ENCODE assay signal across 8 cellular contexts in the genomic region with DNA sequence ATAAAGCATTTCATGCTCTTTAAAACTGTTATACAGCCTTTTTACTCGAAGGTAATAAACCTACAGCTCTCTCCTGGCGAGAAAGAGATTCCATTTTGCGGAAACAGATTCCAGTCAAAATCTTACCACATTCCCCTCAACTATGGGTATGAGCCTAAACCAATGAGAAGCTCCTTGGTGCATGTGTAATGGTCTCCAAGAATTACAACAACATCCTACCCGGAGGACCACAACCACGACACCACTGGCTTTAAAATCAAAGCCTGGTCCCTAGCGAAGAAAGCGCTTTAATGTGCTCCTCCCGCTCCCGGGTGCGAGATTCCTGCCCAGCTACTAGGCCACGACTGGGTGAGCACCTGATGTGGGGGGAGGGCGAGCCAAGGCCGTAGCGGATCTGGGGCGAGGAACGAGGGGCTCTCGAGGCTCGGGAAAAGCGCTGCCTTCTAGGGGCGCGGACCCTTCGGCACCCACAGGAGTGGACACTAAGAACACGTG. TPM values are rescaled to one million over a fixed set of nuclear protein-coding genes. Genes with fewer than 3 reads are reported as not detected.
A peak's percentile ranks its signal among the peaks of the same experiment; 100 is the strongest.
DNase-seq lines count a peak whose midpoint lies in the region; ATAC-seq, FAIRE-seq and TF ChIP-seq lines count a peak whose summit lies in the region.

No MANE protein-coding gene starts in this region.

- no peaks in the 10 kb centered on the region for H3K36me3 ChIP-seq in CD8-positive, alpha-beta memory T cell (ENCODE audit: insufficient read depth, low read length)
- H3K36me3 ChIP-seq in OCI-LY1 (ENCODE audit: insufficient read depth, low read length) (peaks cover 12% of the 10 kb centered on the region; the same call in 1 of the 2 replicates), GM12878 (ENCODE audit: control insufficient read depth in 2 of 2, insufficient read depth in 2 of 2, low read length in 1 of 2) (no peaks in the 10 kb centered on the region), iPS-20b (ENCODE audit: insufficient read depth, low read depth, low read length) (peaks cover 20% of the 10 kb centered on the region; the same call in 1 of the 2 replicates), small intestine (ENCODE audit: control insufficient read depth in 2 of 2, insufficient read depth in 2 of 2, low read length in 2 of 2) (no peaks in the 10 kb centered on the region)

- no peaks in the 10 kb centered on the region for H3K9me3 ChIP-seq in CD8-positive, alpha-beta memory T cell (ENCODE audit: low read length)
- no peaks in the 10 kb centered on the region for H3K9me3 ChIP-seq in OCI-LY1 (ENCODE audit: low read length)
- no peaks in the 10 kb centered on the region for H3K9me3 ChIP-seq in GM12878 (replicated peaks; ENCODE audit: control insufficient read depth, insufficient read depth, low read length)
- no peaks in the 10 kb centered on the region for H3K9me3 ChIP-seq in iPS-20b (ENCODE audit: insufficient read depth, low read depth, low read length)
- no peaks in the 10 kb centered on the region for H3K9me3 ChIP-seq in small intestine (ENCODE audit: control insufficient read depth, low read depth)

- CTCF ChIA-PET in CD8-positive, alpha-beta memory T cell (lab: Charles Lee): interaction anchor here (0.6 to 2.1 kb wide), 4 partner anchors 9 to 18 kb away, joined by 3 to 9 read pairs (median 4); a partner anchor contains a TSS
- CTCF ChIA-PET in GM12878 (lab: Yijun Ruan, JAX): interaction anchor here (0.5 to 3.2 kb wide), 17 partner anchors 13 to 502 kb away, joined by 3 to 22 read pairs (median 5); no protein-coding TSS in a partner anchor

- peak overlapping the region; percentile 95 to 99 (median 98) for H3K27ac Mint-ChIP-seq in CD8-positive, alpha-beta memory T cell

- TF ChIP-seq EP300 in GM12878 (IDR thresholded peaks at IDR 0.05; ENCODE audit: borderline replicate concordance in 1 of 2, control insufficient read depth in 1 of 2, low read depth in 2 of 2, low read length in 2 of 2): no peak

- peak in 2 of 5 donors; percentile 4 to 5 for DNase-seq in CD8-positive, alpha-beta memory T cell
- DNase-seq in GM12878 (ENCODE audit: low read depth, low spot score): no peak
- peak; percentile 33 for DNase-seq in small intestine
- no peak for DNase-seq in G401 (ENCODE audit: low spot score)

- in situ Hi-C loops in GM12878 (cut with MboI): no loop called here
- in situ Hi-C loops in G401 (cut with HindIII; ENCODE audit: low sequenced_read_pairs): no loop called here

- H3K9me3 Mint-ChIP-seq in CD8-positive, alpha-beta memory T cell: no peaks in the 10 kb centered on the region

- H3K27ac ChIP-seq in CD8-positive, alpha-beta memory T cell (ENCODE audit: low read depth, low read length): peak overlapping the region; percentile 59
- H3K27ac ChIP-seq in OCI-LY1 (ENCODE audit: low read depth, low read length, poor library complexity, severe bottlenecking): peak overlapping the region; percentile 71
- peak overlapping the region; percentile 46 for H3K27ac ChIP-seq in GM12878 (ENCODE audit: control insufficient read depth, insufficient read depth)
- peak overlapping the region; percentile 73 for H3K27ac ChIP-seq in iPS-20b (ENCODE audit: low read length)
- peak overlapping the region; percentile 89 to 97 for H3K27ac ChIP-seq in small intestine (ENCODE audit: low read depth in 1 of 2, low read length in 1 of 2)

- peaks cover 0 to 25% (median 3%) of the 10 kb centered on the region in 3 donors for H3K36me3 Mint-ChIP-seq in CD8-positive, alpha-beta memory T cell

- no TSS peak for BruUV-seq in GM12878 (replicated peaks; lab: Mats Ljungman, UMichigan)

- FAIRE-seq in GM12878 (lab: Jason Lieb, UNC) (no peak), small intestine (lab: Jason Lieb, UNC) (no peak)

- RAD21 ChIA-PET in GM12878 (lab: Charles Lee; ENCODE audit: unreplicated experiment): interaction anchor here (0.7 to 3.5 kb wide), 8 partner anchors 14 to 53 kb away, joined by 3 to 14 read pairs (median 4); a partner anchor contains a TSS

- no peaks in the 10 kb centered on the region for H3K27me3 ChIP-seq in CD8-positive, alpha-beta memory T cell (ENCODE audit: insufficient read depth, low read length, poor library complexity, severe bottlenecking)
- no peaks in the 10 kb centered on the region for H3K27me3 ChIP-seq in OCI-LY1 (ENCODE audit: insufficient read depth, low read length)
- H3K27me3 ChIP-seq in GM12878 (replicated peaks in 1 of 2; ENCODE audit: control insufficient read depth in 2 of 2, insufficient read depth in 2 of 2, low read length in 1 of 2): no peaks in the 10 kb centered on the region
- H3K27me3 ChIP-seq in iPS-20b (ENCODE audit: insufficient read depth, low read length): no peaks in the 10 kb centered on the region
- H3K27me3 ChIP-seq in small intestine (ENCODE audit: control insufficient read depth in 2 of 2, insufficient read depth in 2 of 2, low read length in 2 of 2): no peaks in the 10 kb centered on the region

- intact Hi-C loops in GM12878 (cut with micrococcal nuclease; ENCODE audit: unreplicated experiment): loop anchor here (5.0 kb wide), 1 partner anchor 35 kb away; no protein-coding TSS in a partner anchor

- peak overlapping the region; percentile 65 for H3K4me3 ChIP-seq in CD8-positive, alpha-beta memory T cell (ENCODE audit: low read length)
- peak overlapping the region; percentile 97 for H3K4me3 ChIP-seq in OCI-LY1 (ENCODE audit: low read depth, low read length, poor library complexity, severe bottlenecking)
- H3K4me3 ChIP-seq in GM12878: peak overlapping the region; percentile 83
- peak overlapping the region; percentile 84 for H3K4me3 ChIP-seq in iPS-20b (ENCODE audit: low read length)
- peak overlapping the region; percentile 89 to 99 for H3K4me3 ChIP-seq in small intestine (ENCODE audit: low read depth in 1 of 2, low read length in 2 of 2)

- SMC1A ChIA-PET in GM12878 (lab: Charles Lee; ENCODE audit: uncharacterized antibody, unreplicated experiment): interaction anchor here (0.7 to 3.6 kb wide), 11 partner anchors 10 to 216 kb away, joined by 3 to 40 read pairs (median 5); a partner anchor contains a TSS

- no peak for TF ChIP-seq POLR2A in GM12878 (IDR thresholded peaks at IDR 0.05; ENCODE audit: low read depth, low read length)

- H3K4me3 Mint-ChIP-seq in CD8-positive, alpha-beta memory T cell: peak overlapping the region; percentile 95 to 100 (median 97)

- H3K27me3 Mint-ChIP-seq in CD8-positive, alpha-beta memory T cell: no peaks in the 10 kb centered on the region

- H3K4me2 ChIP-seq in OCI-LY1 (ENCODE audit: low read length) (peak overlapping the region; percentile 77), GM12878 (ENCODE audit: control insufficient read depth, insufficient read depth) (peak overlapping the region; percentile 46)

- peaks cover 8% of the 10 kb centered on the region; the same call in 1 of the 2 replicates for H3F3A ChIP-seq in OCI-LY1 (ENCODE audit: insufficient read depth, low read length)

- H3K9me2 ChIP-seq in OCI-LY1 (ENCODE audit: low read depth, low read length): no peaks in the 10 kb centered on the region

- H2AFZ ChIP-seq in OCI-LY1 (ENCODE audit: low read length) (no peak overlapping the region), GM12878 (ENCODE audit: control insufficient read depth, low read depth, low read length) (peak overlapping the region; percentile 0; the same call in 1 of the 2 replicates)

- no peaks in the 10 kb centered on the region for H4K20me1 ChIP-seq in OCI-LY1 (ENCODE audit: insufficient read depth, low read length)
- no peaks in the 10 kb centered on the region for H4K20me1 ChIP-seq in GM12878 (ENCODE audit: control insufficient read depth, insufficient read depth)

- peaks cover 51% of the 10 kb centered on the region for H3K4me1 ChIP-seq in CD8-positive, alpha-beta memory T cell (ENCODE audit: insufficient read depth, low read length)
- H3K4me1 ChIP-seq in OCI-LY1 (ENCODE audit: insufficient read depth, low read length, severe bottlenecking) (peaks cover 37% of the 10 kb centered on the region), GM12878 (ENCODE audit: control insufficient read depth, insufficient read depth, low read length) (peaks cover 10% of the 10 kb centered on the region; the same call in 1 of the 2 replicates), iPS-20b (ENCODE audit: insufficient read depth, low read length) (peaks cover 13% of the 10 kb centered on the region), small intestine (ENCODE audit: control insufficient read depth in 2 of 2, insufficient read depth in 1 of 2, low read depth in 1 of 2, low read length in 1 of 2) (peaks cover 0 to 10% of the 10 kb centered on the region in 2 donors)

- POLR2A ChIA-PET in CD8-positive, alpha-beta memory T cell (lab: Charles Lee): interaction anchor here (0.7 to 2.3 kb wide), 5 partner anchors 13 to 214 kb away, joined by 3 to 10 read pairs (median 3); a partner anchor contains a TSS
- POLR2A ChIA-PET in GM12878 (lab: Charles Lee): interaction anchor here (0.6 to 3.9 kb wide), 9 partner anchors 13 to 96 kb away, joined by 3 to 16 read pairs (median 6); a partner anchor contains a TSS

- TF ChIP-seq CTCF in OCI-LY1 (IDR thresholded peaks at IDR 0.05; ENCODE audit: low read length) (no peak), GM12878 (IDR thresholded peaks at IDR 0.05 in 2 of 3, conservative IDR thresholded peaks at IDR 0.05 in 1 of 3; ENCODE audit: control insufficient read depth in 2 of 3, extremely low read depth in 1 of 3, insufficient read depth in 1 of 3, low read depth in 3 of 3, low read length in 3 of 3) (no peak)

- H3K79me2 ChIP-seq in OCI-LY1 (ENCODE audit: insufficient read depth, low read length) (peaks cover 55% of the 10 kb centered on the region), GM12878 (ENCODE audit: control insufficient read depth, insufficient read depth, low read length) (peaks cover 60% of the 10 kb centered on the region)

- peaks cover 43 to 62% (median 60%) of the 10 kb centered on the region in 3 donors for H3K4me1 Mint-ChIP-seq in CD8-positive, alpha-beta memory T cell

- TF ChIP-seq RAD21 in GM12878 (IDR thresholded peaks at IDR 0.05; ENCODE audit: insufficient read depth, low read depth, low read length): no peak

- WGBS in GM12878 (ENCODE audit: insufficient coverage, insufficient replicate concordance, low lambda C conversion rate, missing lambda C conversion rate): 2% methylated on average over 23 of the region's 23 CpGs
- WGBS in small intestine, 3 donors: 0 to 2% (median 2%) methylated on average over 23 of the region's 23 CpGs

- H3K9ac ChIP-seq in OCI-LY1 (ENCODE audit: low read length): peak overlapping the region; percentile 96
- H3K9ac ChIP-seq in GM12878 (ENCODE audit: control insufficient read depth, insufficient read depth, low read length): peak overlapping the region; percentile 79
- H3K9ac ChIP-seq in iPS-20b (ENCODE audit: low read depth, low read length): peak overlapping the region; percentile 85

- ATAC-seq in GM21619 (IDR thresholded peaks at IDR 0.05; ENCODE audit: unreplicated experiment) (peak; percentile 4), GM12878 (peak; percentile 7), GM19324 (IDR thresholded peaks at IDR 0.05; ENCODE audit: low FRiP score, unreplicated experiment) (no peak)

RNA-seq across cellular contexts. Expression of a gene that starts 0.8 kb away (rescaled TPM):
- 100 to 1,000 TPM; 160 to 168 TPM for total RNA-seq in CD8-positive, alpha-beta memory T cell
- polyA plus RNA-seq in CD8-positive, alpha-beta memory T cell: 80.8 TPM
- 266 and 277 TPM in 2 replicates for total RNA-seq in GM12878 (2013; cell fraction: nucleolus; rRNA removed)
- total RNA-seq in GM12878 (2014; rRNA removed) (78.6 and 82.0 TPM in 2 replicates), GM12878 (2014; rRNA removed; fragmentation: Illumina TruSeq; extraction: Trizol) (64.2 and 64.9 TPM in 2 replicates), GM12878 (2021) (106 and 108 TPM in 2 replicates)
- polyA plus RNA-seq in GM12878 (2011; ENCODE audit: low read depth): 31.3 TPM
- polyA plus RNA-seq in GM12878 (2011; rRNA removed) (128 and 130 TPM in 2 replicates), GM12878 (2014; fragmentation: Illumina TruSeq; extraction: Trizol) (73.1 and 77.8 TPM in 2 replicates), GM12878 (2014; fragmentation: Nextera tagmentation; extraction: Ambion mirVana) (10 to 100 TPM; 35.3 to 41.5 TPM), GM12878 (2014; rRNA removed) (83.8 and 92.9 TPM in 2 replicates), GM12878 (2016; fragmentation: Nextera tagmentation; extraction: Ambion mirVana) (100 to 1,000 TPM; 108 to 109 TPM), small intestine (10 to 100 TPM; 16.5 to 32.1 (median 21.9) TPM)
- polyA plus RNA-seq in GM12878 (2011; cell fraction: cytosol; rRNA removed): 83.8 and 85.4 TPM in 2 replicates
- polyA plus RNA-seq in GM12878 (2011; cell fraction: nucleus; rRNA removed): 169 and 191 TPM in 2 replicates
- polyA plus RNA-seq in GM12878 (2012): 42.3 and 44.9 TPM in 2 replicates
- 158 and 170 TPM in 2 replicates for polyA minus RNA-seq in GM12878 (2011; rRNA and poly(A)+ RNA removed)
- polyA minus RNA-seq in GM12878 (2011; cell fraction: cytosol; rRNA and poly(A)+ RNA removed): 49.4 and 74.5 TPM in 2 replicates
- 75.3 and 124 TPM in 2 replicates for polyA minus RNA-seq in GM12878 (2011; cell fraction: nucleus; rRNA and poly(A)+ RNA removed)
- 58.7 and 94.4 TPM in 2 replicates for total RNA-seq in G401 (2014; rRNA removed; shearing (Covaris generic))

RNA-seq across cellular contexts. Expression of a gene that starts 13.3 kb away (rescaled TPM):
- total RNA-seq in CD8-positive, alpha-beta memory T cell: 10 to 100 TPM; 53.3 to 53.8 TPM
- 71.2 TPM for polyA plus RNA-seq in CD8-positive, alpha-beta memory T cell
- 33.7 and 39.6 TPM in 2 replicates for total RNA-seq in GM12878 (2013; cell fraction: nucleolus; rRNA removed)
- total RNA-seq in GM12878 (2014; rRNA removed): 98.7 and 99.7 TPM in 2 replicates
- 41.2 and 44.2 TPM in 2 replicates for total RNA-seq in GM12878 (2014; rRNA removed; fragmentation: Illumina TruSeq; extraction: Trizol)
- total RNA-seq in GM12878 (2021): 59.1 and 59.7 TPM in 2 replicates
- polyA plus RNA-seq in GM12878 (2011; ENCODE audit: low read depth): 30.0 TPM
- polyA plus RNA-seq in GM12878 (2011; rRNA removed): 45.5 and 50.3 TPM in 2 replicates
- 57.0 and 73.0 TPM in 2 replicates for polyA plus RNA-seq in GM12878 (2011; cell fraction: cytosol; rRNA removed)
- polyA plus RNA-seq in GM12878 (2011; cell fraction: nucleus; rRNA removed): 20.5 and 25.5 TPM in 2 replicates
- 43.0 and 46.9 TPM in 2 replicates for polyA plus RNA-seq in GM12878 (2012)
- 57.2 and 59.2 TPM in 2 replicates for polyA plus RNA-seq in GM12878 (2014; fragmentation: Illumina TruSeq; extraction: Trizol)
- 10 to 100 TPM; 12.0 to 26.1 TPM for polyA plus RNA-seq in GM12878 (2014; fragmentation: Nextera tagmentation; extraction: Ambion mirVana)
- 106 and 112 TPM in 2 replicates for polyA plus RNA-seq in GM12878 (2014; rRNA removed)
- 100 to 1,000 TPM; 108 to 116 TPM for polyA plus RNA-seq in GM12878 (2016; fragmentation: Nextera tagmentation; extraction: Ambion mirVana)
- polyA minus RNA-seq in GM12878 (2011; rRNA and poly(A)+ RNA removed): 19.2 and 21.4 TPM in 2 replicates
- 11.9 and 12.3 TPM in 2 replicates for polyA minus RNA-seq in GM12878 (2011; cell fraction: cytosol; rRNA and poly(A)+ RNA removed)
- 10.9 and 14.8 TPM in 2 replicates for polyA minus RNA-seq in GM12878 (2011; cell fraction: nucleus; rRNA and poly(A)+ RNA removed)
- 10 to 100 TPM; 31.3 to 60.1 (median 34.6) TPM for polyA plus RNA-seq in small intestine
- 103 and 127 TPM in 2 replicates for total RNA-seq in G401 (2014; rRNA removed; shearing (Covaris generic))

RNA-seq across cellular contexts. Expression of a gene that starts 26.6 kb away (rescaled TPM):
- 10 to 100 TPM; 24.8 to 26.4 TPM for total RNA-seq in CD8-positive, alpha-beta memory T cell
- polyA plus RNA-seq in CD8-positive, alpha-beta memory T cell: 46.5 TPM
- 10.4 and 10.9 TPM in 2 replicates for total RNA-seq in GM12878 (2013; cell fraction: nucleolus; rRNA removed)
- total RNA-seq in GM12878 (2014; rRNA removed) (26.0 and 26.3 TPM in 2 replicates), GM12878 (2014; rRNA removed; fragmentation: Illumina TruSeq; extraction: Trizol) (19.5 and 21.8 TPM in 2 replicates), GM12878 (2021) (20.0 and 20.6 TPM in 2 replicates)
- polyA plus RNA-seq in GM12878 (2011; ENCODE audit: low read depth): 70.4 TPM
- polyA plus RNA-seq in GM12878 (2011; rRNA removed) (28.0 and 29.9 TPM in 2 replicates), GM12878 (2014; fragmentation: Illumina TruSeq; extraction: Trizol) (21.3 and 21.8 TPM in 2 replicates), GM12878 (2014; fragmentation: Nextera tagmentation; extraction: Ambion mirVana) (10 to 100 TPM; 25.4 to 46.4 TPM), GM12878 (2014; rRNA removed) (15.6 and 18.4 TPM in 2 replicates), GM12878 (2016; fragmentation: Nextera tagmentation; extraction: Ambion mirVana) (10 to 100 TPM; 31.4 to 32.5 TPM), small intestine (10 to 100 TPM in 2 of 3 donors, 1 to 10 TPM in 1; 9.8 to 13.7 (median 10.5) TPM)
- polyA plus RNA-seq in GM12878 (2011; cell fraction: cytosol; rRNA removed): 32.2 and 32.3 TPM in 2 replicates
- polyA plus RNA-seq in GM12878 (2011; cell fraction: nucleus; rRNA removed): 16.8 and 17.9 TPM in 2 replicates
- 16.2 and 18.2 TPM in 2 replicates for polyA plus RNA-seq in GM12878 (2012)
- 42.4 and 46.7 TPM in 2 replicates for polyA minus RNA-seq in GM12878 (2011; rRNA and poly(A)+ RNA removed)
- polyA minus RNA-seq in GM12878 (2011; cell fraction: cytosol; rRNA and poly(A)+ RNA removed): 8.2 and 9.4 TPM in 2 replicates
- 6.5 and 10.8 TPM in 2 replicates for polyA minus RNA-seq in GM12878 (2011; cell fraction: nucleus; rRNA and poly(A)+ RNA removed)
- 32.7 and 43.1 TPM in 2 replicates for total RNA-seq in G401 (2014; rRNA removed; shearing (Covaris generic))

RNA-seq across cellular contexts. Expression of a gene that starts 26.7 kb away (rescaled TPM):
- 100 to 1,000 TPM; 147 to 157 TPM for total RNA-seq in CD8-positive, alpha-beta memory T cell
- polyA plus RNA-seq in CD8-positive, alpha-beta memory T cell: 98.9 TPM
- total RNA-seq in GM12878 (2013; cell fraction: nucleolus; rRNA removed): 39.6 and 43.4 TPM in 2 replicates
- total RNA-seq in GM12878 (2014; rRNA removed) (107 and 113 TPM in 2 replicates), GM12878 (2014; rRNA removed; fragmentation: Illumina TruSeq; extraction: Trizol) (95.5 and 96.3 TPM in 2 replicates), GM12878 (2021) (133 and 137 TPM in 2 replicates)
- polyA plus RNA-seq in GM12878 (2011; ENCODE audit: low read depth): 135 TPM
- polyA plus RNA-seq in GM12878 (2011; rRNA removed) (208 and 217 TPM in 2 replicates), GM12878 (2014; fragmentation: Illumina TruSeq; extraction: Trizol) (99.6 and 111 TPM in 2 replicates), GM12878 (2014; fragmentation: Nextera tagmentation; extraction: Ambion mirVana) (100 to 1,000 TPM in 1 of 2 experiments, 10 to 100 TPM in 1; 22.3 to 101 TPM), GM12878 (2014; rRNA removed) (166 and 179 TPM in 2 replicates), GM12878 (2016; fragmentation: Nextera tagmentation; extraction: Ambion mirVana) (100 to 1,000 TPM; 176 to 186 TPM), small intestine (100 to 1,000 TPM; 258 to 438 (median 269) TPM)
- polyA plus RNA-seq in GM12878 (2011; cell fraction: cytosol; rRNA removed): 254 and 256 TPM in 2 replicates
- polyA plus RNA-seq in GM12878 (2011; cell fraction: nucleus; rRNA removed): 155 and 184 TPM in 2 replicates
- polyA plus RNA-seq in GM12878 (2012): 86.9 and 87.3 TPM in 2 replicates
- 136 and 156 TPM in 2 replicates for polyA minus RNA-seq in GM12878 (2011; rRNA and poly(A)+ RNA removed)
- polyA minus RNA-seq in GM12878 (2011; cell fraction: cytosol; rRNA and poly(A)+ RNA removed): 27.4 and 40.3 TPM in 2 replicates
- polyA minus RNA-seq in GM12878 (2011; cell fraction: nucleus; rRNA and poly(A)+ RNA removed): 45.7 and 55.5 TPM in 2 replicates
- 191 and 200 TPM in 2 replicates for total RNA-seq in G401 (2014; rRNA removed; shearing (Covaris generic))

RNA-seq across cellular contexts. Expression of a gene that starts 34.3 kb away (rescaled TPM):
- total RNA-seq in CD8-positive, alpha-beta memory T cell: under 1 TPM in 1 of 2 experiments, not detected in 1; 0.20 TPM
- not detected for polyA plus RNA-seq in CD8-positive, alpha-beta memory T cell
- total RNA-seq in GM12878 (2013; cell fraction: nucleolus; rRNA removed): not detected in 2 replicates
- 0.22 and 0.34 TPM in 2 replicates for total RNA-seq in GM12878 (2014; rRNA removed)
- not detected in 2 replicates for total RNA-seq in GM12878 (2014; rRNA removed; fragmentation: Illumina TruSeq; extraction: Trizol)
- not detected in 2 replicates for total RNA-seq in GM12878 (2021)
- polyA plus RNA-seq in GM12878 (2011; ENCODE audit: low read depth): not detected
- polyA plus RNA-seq in GM12878 (2011; rRNA removed): not detected in 2 replicates
- polyA plus RNA-seq in GM12878 (2011; cell fraction: cytosol; rRNA removed): not detected in 2 replicates
- 0.07 and 0.15 TPM in 2 replicates for polyA plus RNA-seq in GM12878 (2011; cell fraction: nucleus; rRNA removed)
- polyA plus RNA-seq in GM12878 (2012): not detected in 2 replicates
- 0.04 TPM in 1 of 2 replicates, not detected in the other for polyA plus RNA-seq in GM12878 (2014; fragmentation: Illumina TruSeq; extraction: Trizol)
- not detected for polyA plus RNA-seq in GM12878 (2014; fragmentation: Nextera tagmentation; extraction: Ambion mirVana)
- 0.14 TPM in 1 of 2 replicates, not detected in the other for polyA plus RNA-seq in GM12878 (2014; rRNA removed)
- not detected for polyA plus RNA-seq in GM12878 (2016; fragmentation: Nextera tagmentation; extraction: Ambion mirVana)
- polyA minus RNA-seq in GM12878 (2011; rRNA and poly(A)+ RNA removed): not detected in 2 replicates
- polyA minus RNA-seq in GM12878 (2011; cell fraction: cytosol; rRNA and poly(A)+ RNA removed): not detected in 2 replicates
- polyA minus RNA-seq in GM12878 (2011; cell fraction: nucleus; rRNA and poly(A)+ RNA removed): 0.36 and 0.96 TPM in 2 replicates
- polyA plus RNA-seq in small intestine: under 1 TPM in 1 of 3 donors, not detected in 2; 0.15 TPM
- total RNA-seq in G401 (2014; rRNA removed; shearing (Covaris generic)): 0.58 TPM in 1 of 2 replicates, not detected in the other
